In the genomic region with DNA sequence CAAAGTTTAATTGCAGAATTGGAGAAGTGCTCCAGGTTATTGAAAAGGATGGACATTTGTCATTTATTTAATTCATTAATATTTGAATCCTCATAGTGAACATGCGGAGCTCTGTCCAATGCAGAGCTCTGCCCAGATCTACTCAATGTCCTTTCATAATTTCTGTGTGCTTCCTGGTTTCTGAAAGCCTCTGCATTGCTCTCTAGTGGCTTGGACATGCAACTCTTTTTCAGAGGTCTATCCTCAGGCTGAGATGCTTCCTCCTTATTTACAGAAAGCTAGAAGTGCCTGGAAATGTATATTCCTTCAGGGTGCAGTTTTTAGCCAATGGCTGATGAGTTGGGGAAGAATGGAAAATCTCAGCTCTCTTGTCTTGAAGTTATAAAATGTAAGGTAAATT, we compare ENCODE assay signal across 17 cellular contexts.
DNase-seq lines count a peak whose midpoint lies in the region; ATAC-seq and TF ChIP-seq lines count a peak whose summit lies in the region.
"Had no signal": no experiment of that assay in that cellular context is flagged by ENCODE, and none has a peak within 500 bp of the region (broad histone marks: within the 10 kb centered on the region; RNA-seq: fewer than 3 reads in every experiment).

No MANE protein-coding gene starts in this region.

- H3K27ac ChIP-seq in hepatocyte, result no peak overlapping the region
- H3K27ac ChIP-seq: coronary artery, SJSA1, suprapubic skin had no signal

- H3K4me2 ChIP-seq in hepatocyte, result no peak overlapping the region

- H2AFZ ChIP-seq in hepatocyte, result no peak overlapping the region

- H4K20me1 ChIP-seq in hepatocyte (ENCODE audit: insufficient read depth, poor library complexity, severe bottlenecking), result no peaks in the 10 kb centered on the region

- TF ChIP-seq CTCF in hepatocyte (IDR thresholded peaks at IDR 0.05; ENCODE audit: poor library complexity), result peak; percentile 27

- no peak overlapping the region for H3K4me3 ChIP-seq in H7 (ENCODE audit: insufficient read depth, low read depth, low read length)
- H3K4me3 ChIP-seq in hepatocyte, result no peak overlapping the region
- H3K4me3 ChIP-seq: coronary artery, SJSA1, suprapubic skin had no signal

- DNase-seq in ELR (ENCODE audit: low read depth) (peak; percentile 25), H7 (peak; percentile 1), hepatocyte (ENCODE audit: low spot score) (peak; percentile 8), UCSD-AML1 (lab: John Stamatoyannopoulos, UW; ENCODE audit: unreplicated experiment) (no peak), pons (ENCODE audit: low spot score) (no peak), NCI-H2029 treated with DMSO at 0.1 percent for 48 hours (lab: John Stamatoyannopoulos, UW) (no peak), NCI-H524 treated with DMSO at 0.1 percent for 48 hours (lab: John Stamatoyannopoulos, UW) (no peak)
- DNase-seq: activated CD4-positive, alpha-beta T cell treated with anti-CD3 and anti-CD28 coated beads for 4 hours; activated T-cell treated with anti-CD3 and anti-CD28 coated beads, Interleukin-2, amount 50 U/mL, for 72 hours; amygdala; GF-D8; mesenchymal stem cell; NCI-H1694 treated with DMSO at 0.1 percent for 48 hours had no signal

- WGBS in hepatocyte (ENCODE audit: low lambda C conversion rate, missing lambda C conversion rate), result 93% methylated on average over 1 of the region's 1 CpG

- ATAC-seq in SK-N-SH treated with all-trans-retinoic acid at 6 μM for 48 hours, result peak; percentile 93
- ATAC-seq: activated T-cell treated with anti-CD3 and anti-CD28 coated beads, Interleukin-2, amount 50 U/mL, for 72 hours had no signal

- H3K36me3 ChIP-seq in H7 (replicated peaks; ENCODE audit: control insufficient read depth, insufficient read depth, low read length), result no peaks in the 10 kb centered on the region
- no peaks in the 10 kb centered on the region for H3K36me3 ChIP-seq in hepatocyte (replicated peaks; ENCODE audit: insufficient read depth, low read depth)
- H3K36me3 ChIP-seq: SJSA1, suprapubic skin had no signal

- H3K9me2 ChIP-seq in hepatocyte (replicated peaks; ENCODE audit: insufficient read depth), result no peaks in the 10 kb centered on the region

- H3K27me3 ChIP-seq in H7 (ENCODE audit: control insufficient read depth, insufficient read depth, low read length) (no peaks in the 10 kb centered on the region), hepatocyte (no peaks in the 10 kb centered on the region)
- H3K27me3 ChIP-seq: SJSA1, suprapubic skin had no signal

- H3K79me2 ChIP-seq in hepatocyte, result no peaks in the 10 kb centered on the region

- H3K9me3 ChIP-seq in hepatocyte (ENCODE audit: low read depth), result no peaks in the 10 kb centered on the region
- H3K9me3 ChIP-seq: SJSA1, suprapubic skin had no signal

- no peaks in the 10 kb centered on the region for H3K4me1 ChIP-seq in hepatocyte (ENCODE audit: insufficient read depth)
- H3K4me1 ChIP-seq: SJSA1, suprapubic skin had no signal

TF ChIP-seq in SK-N-SH treated with all-trans-retinoic acid at 6 μM for 48 hours, 23 proteins besides CTCF, POLR2A, EP300 and RAD21:
- TF ChIP-seq GLIS3 (CRISPR knock-in tag; IDR thresholded peaks at IDR 0.05) (no peak), PPARA (CRISPR knock-in tag; IDR thresholded peaks at IDR 0.05; ENCODE audit: borderline replicate concordance) (no peak), RARB (CRISPR knock-in tag; IDR thresholded peaks at IDR 0.05) (no peak)
- TF ChIP-seq, protein P1, sequence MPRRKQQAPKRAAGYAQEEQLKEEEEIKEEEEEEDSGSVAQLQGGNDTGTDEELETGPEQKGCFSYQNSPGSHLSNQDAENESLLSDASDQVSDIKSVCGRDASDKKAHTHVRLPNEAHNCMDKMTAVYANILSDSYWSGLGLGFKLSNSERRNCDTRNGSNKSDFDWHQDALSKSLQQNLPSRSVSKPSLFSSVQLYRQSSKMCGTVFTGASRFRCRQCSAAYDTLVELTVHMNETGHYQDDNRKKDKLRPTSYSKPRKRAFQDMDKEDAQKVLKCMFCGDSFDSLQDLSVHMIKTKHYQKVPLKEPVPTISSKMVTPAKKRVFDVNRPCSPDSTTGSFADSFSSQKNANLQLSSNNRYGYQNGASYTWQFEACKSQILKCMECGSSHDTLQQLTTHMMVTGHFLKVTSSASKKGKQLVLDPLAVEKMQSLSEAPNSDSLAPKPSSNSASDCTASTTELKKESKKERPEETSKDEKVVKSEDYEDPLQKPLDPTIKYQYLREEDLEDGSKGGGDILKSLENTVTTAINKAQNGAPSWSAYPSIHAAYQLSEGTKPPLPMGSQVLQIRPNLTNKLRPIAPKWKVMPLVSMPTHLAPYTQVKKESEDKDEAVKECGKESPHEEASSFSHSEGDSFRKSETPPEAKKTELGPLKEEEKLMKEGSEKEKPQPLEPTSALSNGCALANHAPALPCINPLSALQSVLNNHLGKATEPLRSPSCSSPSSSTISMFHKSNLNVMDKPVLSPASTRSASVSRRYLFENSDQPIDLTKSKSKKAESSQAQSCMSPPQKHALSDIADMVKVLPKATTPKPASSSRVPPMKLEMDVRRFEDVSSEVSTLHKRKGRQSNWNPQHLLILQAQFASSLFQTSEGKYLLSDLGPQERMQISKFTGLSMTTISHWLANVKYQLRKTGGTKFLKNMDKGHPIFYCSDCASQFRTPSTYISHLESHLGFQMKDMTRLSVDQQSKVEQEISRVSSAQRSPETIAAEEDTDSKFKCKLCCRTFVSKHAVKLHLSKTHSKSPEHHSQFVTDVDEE (CRISPR knock-in tag; IDR thresholded peaks at IDR 0.05), result no peak

Comparison
In these comparisons a context has a peak if more than half of its experiments do, and no peak if none do; other contexts are left out.
1. DNase-seq: peak in ELR (single experiment), H7 (single experiment) and hepatocyte (single experiment); none in UCSD-AML1 (single experiment), pons (single experiment), NCI-H2029 treated with DMSO at 0.1 percent for 48 hours (single experiment) and NCI-H524 treated with DMSO at 0.1 percent for 48 hours (single experiment).